ENCODE assay signal across 8 cellular contexts in genomic region chr1:116763787-116764465, GRCh38. TPM values are rescaled to one million over a fixed set of nuclear protein-coding genes. Genes with fewer than 3 reads are reported as not detected.
DNase-seq lines count a peak whose midpoint lies in the region; ATAC-seq and TF ChIP-seq lines count a peak whose summit lies in the region.

No MANE protein-coding gene starts in this region.

- ATAC-seq in GM18498 (IDR thresholded peaks at IDR 0.05; ENCODE audit: unreplicated experiment): no peak

- H3K27me3 Mint-ChIP-seq in T-helper 1 cell treated with Interleukin-12 subunit alpha and Interleukin-12 subunit beta and Interleukin-4 antibody, amounts not matched to agents 30 μg/mL and 1 μg/mL, for 36 hours (ENCODE audit: low read depth): no peaks in the 10 kb centered on the region

- H3K4me1 ChIP-seq in effector memory CD4-positive, alpha-beta T cell (ENCODE audit: control insufficient read depth, insufficient read depth, low read length, poor library complexity, severe bottlenecking): peaks cover 91% of the 10 kb centered on the region
- H3K4me1 ChIP-seq in sigmoid colon: no peaks in the 10 kb centered on the region

- no peaks in the 10 kb centered on the region for H3K9me3 Mint-ChIP-seq in T-helper 1 cell treated with Interleukin-12 subunit alpha and Interleukin-12 subunit beta and Interleukin-4 antibody, amounts not matched to agents 30 μg/mL and 1 μg/mL, for 36 hours

- no peaks in the 10 kb centered on the region for H3K9me3 ChIP-seq in effector memory CD4-positive, alpha-beta T cell (ENCODE audit: control insufficient read depth, low read length)
- H3K9me3 ChIP-seq in sigmoid colon: no peaks in the 10 kb centered on the region

- H3K36me3 Mint-ChIP-seq in T-helper 1 cell treated with Interleukin-12 subunit alpha and Interleukin-12 subunit beta and Interleukin-4 antibody, amounts not matched to agents 30 μg/mL and 1 μg/mL, for 36 hours (ENCODE audit: low read depth): peaks cover 97% of the 10 kb centered on the region

- H3K4me1 Mint-ChIP-seq in T-helper 1 cell treated with Interleukin-12 subunit alpha and Interleukin-12 subunit beta and Interleukin-4 antibody, amounts not matched to agents 30 μg/mL and 1 μg/mL, for 36 hours (ENCODE audit: low read depth): peaks cover 86% of the 10 kb centered on the region

- H3K27me3 ChIP-seq in effector memory CD4-positive, alpha-beta T cell (replicated peaks; ENCODE audit: control insufficient read depth, insufficient read depth, low read length, poor library complexity, severe bottlenecking): no peaks in the 10 kb centered on the region
- H3K27me3 ChIP-seq in sigmoid colon: no peaks in the 10 kb centered on the region

- peak in 2 of 3 donors; percentile 67 to 73 for DNase-seq in stimulated activated CD4-positive, alpha-beta T cell treated with anti-CD3 and anti-CD28 coated beads, Interleukin-12 subunit alpha, Interleukin-12 subunit beta, amount 100 ng/mL, for 48 hours (ENCODE audit: low read depth in 2 of 3, low spot score in 1 of 3)
- no peak for DNase-seq in stimulated activated CD4-positive, alpha-beta T cell treated with anti-CD3 and anti-CD28 coated beads, Interleukin-12 subunit alpha, Interleukin-12 subunit beta, amount 100 ng/mL, for 4 hours
- DNase-seq in effector memory CD4-positive, alpha-beta T cell: peak in 1 of 3 donors; percentile 43
- DNase-seq in renal cortical epithelial cell (ENCODE audit: low read depth) (peak; percentile 54), NOMO-1 treated with dmso at 0.1 percent for 144 hours (lab: John Stamatoyannopoulos, UW; ENCODE audit: unreplicated experiment) (no peak), sigmoid colon (no peak)

- H3K27ac Mint-ChIP-seq in T-helper 1 cell treated with Interleukin-12 subunit alpha and Interleukin-12 subunit beta and Interleukin-4 antibody, amounts not matched to agents 30 μg/mL and 1 μg/mL, for 36 hours: peak overlapping the region; percentile 99

- H3K27ac ChIP-seq in effector memory CD4-positive, alpha-beta T cell (ENCODE audit: insufficient read depth, low read length, poor library complexity, severe bottlenecking): peak overlapping the region; percentile 87
- no peak overlapping the region for H3K27ac ChIP-seq in sigmoid colon

- intact Hi-C loops in sigmoid colon (cut with DNase I): no loop called here

- H3K4me3 ChIP-seq in effector memory CD4-positive, alpha-beta T cell (ENCODE audit: insufficient read depth, low read depth, low read length, poor library complexity, severe bottlenecking): peak overlapping the region; percentile 24
- no peak overlapping the region for H3K4me3 ChIP-seq in sigmoid colon

- no peak for TF ChIP-seq POLR2A in sigmoid colon (IDR thresholded peaks at IDR 0.05)

- TF ChIP-seq EP300 in sigmoid colon (IDR thresholded peaks at IDR 0.05): no peak

- peak overlapping the region; percentile 87 for H3K4me3 Mint-ChIP-seq in T-helper 1 cell treated with Interleukin-12 subunit alpha and Interleukin-12 subunit beta and Interleukin-4 antibody, amounts not matched to agents 30 μg/mL and 1 μg/mL, for 36 hours

- peak in 1 of 4 experiments; percentile 16 for TF ChIP-seq CTCF in sigmoid colon (IDR thresholded peaks at IDR 0.05)

- 64 to 73% methylated on average over 11 of the region's 11 CpGs for WGBS in sigmoid colon, 2 donors

- H3K36me3 ChIP-seq in effector memory CD4-positive, alpha-beta T cell (ENCODE audit: control insufficient read depth, insufficient read depth, low read length): peaks cover 63% of the 10 kb centered on the region
- no peaks in the 10 kb centered on the region for H3K36me3 ChIP-seq in sigmoid colon

RNA-seq across cellular contexts. Expression of gene CD2, which starts 9.7 kb away (rescaled TPM):
- total RNA-seq in renal cortical epithelial cell (not detected in 2 replicates), sigmoid colon (1 to 10 TPM in 1 of 4 donors, under 1 TPM in 2, not detected in 1; 0.36 to 1.8 (median 0.41) TPM)
- 10 to 100 TPM in 1 of 3 donors, 1 to 10 TPM in 1, under 1 TPM in 1; 0.46 to 30.2 (median 4.2) TPM for polyA plus RNA-seq in sigmoid colon

Comparison
In these comparisons a context has a peak if more than half of its experiments do, and no peak if none do; other contexts are left out.
1. DNase-seq: peak in stimulated activated CD4-positive, alpha-beta T cell treated with anti-CD3 and anti-CD28 coated beads, Interleukin-12 subunit alpha, Interleukin-12 subunit beta, amount 100 ng/mL, for 48 hours (2 of 3) and renal cortical epithelial cell (single experiment); none in stimulated activated CD4-positive, alpha-beta T cell treated with anti-CD3 and anti-CD28 coated beads, Interleukin-12 subunit alpha, Interleukin-12 subunit beta, amount 100 ng/mL, for 4 hours (single experiment), NOMO-1 treated with dmso at 0.1 percent for 144 hours (single experiment) and sigmoid colon (single experiment).